Comparison of ENCODE assay signal across 11 cellular contexts in genomic region chr16:89102777-89103073, GRCh38. TPM values are rescaled to one million over a fixed set of nuclear protein-coding genes. Genes with fewer than 3 reads are reported as not detected.
DNase-seq lines count a peak whose midpoint lies in the region; ATAC-seq and TF ChIP-seq lines count a peak whose summit lies in the region.
"Had no signal": no experiment of that assay in that cellular context is flagged by ENCODE, and none has a peak within 500 bp of the region (broad histone marks: within the 10 kb centered on the region; RNA-seq: fewer than 3 reads in every experiment).

No MANE protein-coding gene starts in this region.

- peaks cover 53% of the 10 kb centered on the region for H3K36me3 Mint-ChIP-seq in activated CD8-positive, alpha-beta T cell treated with anti-CD3 and anti-CD28 coated beads for 36 hours (ENCODE audit: low read depth)

- H3K4me2 ChIP-seq in BLaER1: peak overlapping the region; percentile 99
- H3K4me2 ChIP-seq in BLaER1 treated with 17β-estradiol and CSF1 and Interleukin-3, amounts not matched to agents 10 nM and 100 nM: peak overlapping the region; percentile 77 to 100 (median 88); a peak in 21 of 22 replicates

- H3K27ac ChIP-seq in BLaER1: no peak overlapping the region
- no peak overlapping the region for H3K27ac ChIP-seq in BLaER1 treated with 17β-estradiol and CSF1 and Interleukin-3, amounts not matched to agents 10 nM and 100 nM
- no peak overlapping the region for H3K27ac ChIP-seq in prostate gland

- H3K9ac ChIP-seq in BLaER1 (no peak overlapping the region), mucosa of stomach (ENCODE audit: low read length) (peak overlapping the region; percentile 13)
- 0 out of 22 replicates have a peak overlapping the region, but pooled peaks of 2 of the 11 experiments have one; percentile 8 to 57 for H3K9ac ChIP-seq in BLaER1 treated with 17β-estradiol and CSF1 and Interleukin-3, amounts not matched to agents 10 nM and 100 nM

- POLR2A ChIA-PET in activated CD8-positive, alpha-beta T cell treated with anti-CD3 and anti-CD28 coated beads for 36 hours (lab: Charles Lee): interaction anchor here (1.2 to 1.4 kb wide), 2 partner anchors 16 to 245 kb away, joined by 3 read pairs; no protein-coding TSS in a partner anchor

- intact Hi-C loops in activated CD8-positive, alpha-beta T cell treated with anti-CD3 and anti-CD28 coated beads for 36 hours (cut with micrococcal nuclease): no loop called here
- intact Hi-C loops in prostate gland (cut with DNase I): no loop called here

- peaks cover 42% of the 10 kb centered on the region for H3K4me1 Mint-ChIP-seq in activated CD8-positive, alpha-beta T cell treated with anti-CD3 and anti-CD28 coated beads for 36 hours (ENCODE audit: low read depth)

- H4K20me1 ChIP-seq in BLaER1: peaks cover 88% of the 10 kb centered on the region
- peaks cover 43 to 97% (median 94%) of the 10 kb centered on the region in 11 experiments; a peak in 21 of 22 replicates for H4K20me1 ChIP-seq in BLaER1 treated with 17β-estradiol and CSF1 and Interleukin-3, amounts not matched to agents 10 nM and 100 nM

- in situ Hi-C loops in KBM-7 (cut with MboI; ENCODE audit: low pct_unique_long_range_greater_than_20kb, low sequenced_read_pairs): no loop called here

- no peak overlapping the region for H3K4me3 ChIP-seq in BLaER1
- no peak overlapping the region for H3K4me3 ChIP-seq in BLaER1 treated with 17β-estradiol and CSF1 and Interleukin-3, amounts not matched to agents 10 nM and 100 nM
- no peak overlapping the region for H3K4me3 ChIP-seq in mucosa of stomach (ENCODE audit: low read length)
- H3K4me3 ChIP-seq in prostate gland: no peak overlapping the region

- H3K9me3 Mint-ChIP-seq in activated CD8-positive, alpha-beta T cell treated with anti-CD3 and anti-CD28 coated beads for 36 hours: no peaks in the 10 kb centered on the region

- no peak for ATAC-seq in activated CD8-positive, alpha-beta T cell treated with anti-CD3 and anti-CD28 coated beads for 36 hours
- no peak for ATAC-seq in HG02970 (IDR thresholded peaks at IDR 0.05; ENCODE audit: low FRiP score, unreplicated experiment)

- H3K36me3 ChIP-seq in BLaER1 (peaks cover 67% of the 10 kb centered on the region), mucosa of stomach (ENCODE audit: control insufficient read depth, insufficient read depth, low read length) (peaks cover 4% of the 10 kb centered on the region), prostate gland (peaks cover 13 to 24% of the 10 kb centered on the region in 2 donors)
- H3K36me3 ChIP-seq in BLaER1 treated with 17β-estradiol and CSF1 and Interleukin-3, amounts not matched to agents 10 nM and 100 nM: peaks cover 44 to 83% (median 61%) of the 10 kb centered on the region in 11 experiments

- H3K27me3 ChIP-seq in BLaER1: no peaks in the 10 kb centered on the region
- H3K27me3 ChIP-seq in BLaER1 treated with 17β-estradiol and CSF1 and Interleukin-3, amounts not matched to agents 10 nM and 100 nM: 0 out of 22 replicates have a peak, but pooled peaks cover 0 to 4% (median 0%) of the 10 kb centered on the region in 11 experiments
- H3K27me3 ChIP-seq in mucosa of stomach (ENCODE audit: control insufficient read depth, insufficient read depth, low read length): no peaks in the 10 kb centered on the region
- no peaks in the 10 kb centered on the region for H3K27me3 ChIP-seq in prostate gland (replicated peaks; ENCODE audit: insufficient read depth)
- H3K27me3 ChIP-seq: BE2C had no signal

- H3K4me1 ChIP-seq in BLaER1 (peaks cover 100% of the 10 kb centered on the region), mucosa of stomach (ENCODE audit: control insufficient read depth, insufficient read depth, low read length) (peaks cover 40% of the 10 kb centered on the region), prostate gland (replicated peaks) (no peaks in the 10 kb centered on the region)
- peaks cover 90 to 100% (median 99%) of the 10 kb centered on the region in 10 experiments for H3K4me1 ChIP-seq in BLaER1 treated with 17β-estradiol and CSF1 and Interleukin-3, amounts not matched to agents 10 nM and 100 nM

- no peaks in the 10 kb centered on the region for H3K27me3 Mint-ChIP-seq in activated CD8-positive, alpha-beta T cell treated with anti-CD3 and anti-CD28 coated beads for 36 hours

- no peak for TF ChIP-seq CTCF in activated CD8-positive, alpha-beta T cell treated with anti-CD3 and anti-CD28 coated beads for 36 hours (IDR thresholded peaks at IDR 0.05)
- TF ChIP-seq CTCF in prostate gland (IDR thresholded peaks at IDR 0.05): no peak

- peak overlapping the region; percentile 11 for H3K27ac Mint-ChIP-seq in activated CD8-positive, alpha-beta T cell treated with anti-CD3 and anti-CD28 coated beads for 36 hours

- CTCF ChIA-PET in activated CD8-positive, alpha-beta T cell treated with anti-CD3 and anti-CD28 coated beads for 36 hours (lab: Charles Lee): interaction anchor here (0.6 kb wide), 1 partner anchor 13 kb away, joined by 3 read pairs; no protein-coding TSS in a partner anchor

- H3K4me3 Mint-ChIP-seq in activated CD8-positive, alpha-beta T cell treated with anti-CD3 and anti-CD28 coated beads for 36 hours: no peak overlapping the region

- 94% methylated on average over 13 of the region's 15 CpGs for WGBS in prostate gland

- DNase-seq in activated CD8-positive, alpha-beta T cell treated with anti-CD3 and anti-CD28 coated beads for 36 hours: no peak
- DNase-seq in prostate gland (ENCODE audit: low spot score) (no peak), KBM-7 (no peak)
- DNase-seq: BE2C, GOT3, Karpas-422, NCI-H446 had no signal

- H3K9me3 ChIP-seq in BLaER1: peaks cover 4% of the 10 kb centered on the region
- H3K9me3 ChIP-seq in BLaER1 treated with 17β-estradiol and CSF1 and Interleukin-3, amounts not matched to agents 10 nM and 100 nM (replicated peaks in 1 of 11): peaks cover 3 to 10% (median 5%) of the 10 kb centered on the region in 11 experiments; a peak in 21 of 22 replicates
- H3K9me3 ChIP-seq in mucosa of stomach (ENCODE audit: control insufficient read depth, low read length): no peaks in the 10 kb centered on the region
- H3K9me3 ChIP-seq in prostate gland: no peaks in the 10 kb centered on the region
- H3K9me3 ChIP-seq: BE2C had no signal

- no peak for TF ChIP-seq POLR2A in prostate gland (IDR thresholded peaks at IDR 0.05)

RNA-seq across cellular contexts. Expression of gene ACSF3, which starts 9.1 kb away (rescaled TPM):
- total RNA-seq in activated CD8-positive, alpha-beta T cell treated with anti-CD3 and anti-CD28 coated beads for 36 hours: 10 to 100 TPM; 44.6 to 45.9 TPM
- 10 to 100 TPM; 42.1 to 80.5 TPM for total RNA-seq in prostate gland
